1 cellular context compared by ENCODE assay signal in the genomic region with DNA sequence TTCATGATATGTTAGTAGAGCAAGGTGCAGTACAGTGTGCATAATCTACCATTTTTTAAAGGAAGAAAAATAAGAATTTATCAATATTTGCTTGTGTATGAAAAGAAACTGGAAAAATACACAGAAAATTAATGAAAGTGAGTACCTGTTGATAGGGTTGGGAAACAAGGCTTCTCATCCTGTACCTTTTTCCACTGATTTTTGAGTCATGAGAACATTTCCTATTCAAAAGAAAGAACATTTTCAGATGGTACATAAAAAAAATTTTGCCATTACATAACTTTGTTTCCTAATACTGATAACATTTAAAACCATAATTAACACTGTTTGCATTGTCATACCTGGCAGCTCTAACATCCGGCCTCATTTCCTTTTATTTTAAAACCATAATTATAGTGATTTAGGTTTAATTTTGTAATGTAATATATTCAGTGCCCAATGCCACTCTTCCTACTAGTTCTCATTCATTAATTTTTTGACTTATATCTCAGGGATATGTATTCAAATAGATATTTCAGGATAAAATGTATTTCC.
TF ChIP-seq lines count a peak whose summit lies in the region.

No MANE protein-coding gene starts in this region.

TF ChIP-seq in GM12878, 131 proteins besides CTCF, POLR2A, EP300 and RAD21:
- TF ChIP-seq, protein P1, sequence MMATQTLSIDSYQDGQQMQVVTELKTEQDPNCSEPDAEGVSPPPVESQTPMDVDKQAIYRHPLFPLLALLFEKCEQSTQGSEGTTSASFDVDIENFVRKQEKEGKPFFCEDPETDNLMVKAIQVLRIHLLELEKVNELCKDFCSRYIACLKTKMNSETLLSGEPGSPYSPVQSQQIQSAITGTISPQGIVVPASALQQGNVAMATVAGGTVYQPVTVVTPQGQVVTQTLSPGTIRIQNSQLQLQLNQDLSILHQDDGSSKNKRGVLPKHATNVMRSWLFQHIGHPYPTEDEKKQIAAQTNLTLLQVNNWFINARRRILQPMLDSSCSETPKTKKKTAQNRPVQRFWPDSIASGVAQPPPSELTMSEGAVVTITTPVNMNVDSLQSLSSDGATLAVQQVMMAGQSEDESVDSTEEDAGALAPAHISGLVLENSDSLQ (IDR thresholded peaks at IDR 0.05), result no peak
- TF ChIP-seq SREBF1 (IDR thresholded peaks at IDR 0.05; ENCODE audit: low read length) (no peak), ETV6 (conservative IDR thresholded peaks at IDR 0.05 in 1 of 2, IDR thresholded peaks at IDR 0.05 in 1 of 2; ENCODE audit: borderline replicate concordance in 1 of 2, low read depth in 1 of 2) (no peak), RB1 (IDR thresholded peaks at IDR 0.05; ENCODE audit: borderline replicate concordance) (no peak), IKZF2 (IDR thresholded peaks at IDR 0.05) (no peak), GABPA (IDR thresholded peaks at IDR 0.05; ENCODE audit: low read depth) (no peak), NR2C1 (IDR thresholded peaks at IDR 0.05) (no peak), RUNX3 (IDR thresholded peaks at IDR 0.05; ENCODE audit: low read length) (no peak), RFX5 (IDR thresholded peaks at IDR 0.05; ENCODE audit: low read depth, low read length) (no peak), ATF7 (IDR thresholded peaks at IDR 0.05; ENCODE audit: low read depth) (no peak), NR2C2 (IDR thresholded peaks at IDR 0.05; ENCODE audit: borderline replicate concordance, control insufficient read depth, insufficient read length, low read depth) (no peak), BCL11A (IDR thresholded peaks at IDR 0.05; ENCODE audit: low read depth, low read length) (no peak), SMARCA5 (IDR thresholded peaks at IDR 0.05) (no peak)
- TF ChIP-seq, protein P2, sequence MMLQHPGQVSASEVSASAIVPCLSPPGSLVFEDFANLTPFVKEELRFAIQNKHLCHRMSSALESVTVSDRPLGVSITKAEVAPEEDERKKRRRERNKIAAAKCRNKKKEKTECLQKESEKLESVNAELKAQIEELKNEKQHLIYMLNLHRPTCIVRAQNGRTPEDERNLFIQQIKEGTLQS (IDR thresholded peaks at IDR 0.05; ENCODE audit: borderline replicate concordance, extremely low read depth, low read depth, low read length), result no peak
- TF ChIP-seq, protein P3, sequence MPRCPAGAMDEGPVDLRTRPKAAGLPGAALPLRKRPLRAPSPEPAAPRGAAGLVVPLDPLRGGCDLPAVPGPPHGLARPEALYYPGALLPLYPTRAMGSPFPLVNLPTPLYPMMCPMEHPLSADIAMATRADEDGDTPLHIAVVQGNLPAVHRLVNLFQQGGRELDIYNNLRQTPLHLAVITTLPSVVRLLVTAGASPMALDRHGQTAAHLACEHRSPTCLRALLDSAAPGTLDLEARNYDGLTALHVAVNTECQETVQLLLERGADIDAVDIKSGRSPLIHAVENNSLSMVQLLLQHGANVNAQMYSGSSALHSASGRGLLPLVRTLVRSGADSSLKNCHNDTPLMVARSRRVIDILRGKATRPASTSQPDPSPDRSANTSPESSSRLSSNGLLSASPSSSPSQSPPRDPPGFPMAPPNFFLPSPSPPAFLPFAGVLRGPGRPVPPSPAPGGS (IDR thresholded peaks at IDR 0.05; ENCODE audit: borderline replicate concordance, insufficient read depth, low read depth, low read length, poor library complexity, severe bottlenecking), result no peak
- TF ChIP-seq, protein P4, sequence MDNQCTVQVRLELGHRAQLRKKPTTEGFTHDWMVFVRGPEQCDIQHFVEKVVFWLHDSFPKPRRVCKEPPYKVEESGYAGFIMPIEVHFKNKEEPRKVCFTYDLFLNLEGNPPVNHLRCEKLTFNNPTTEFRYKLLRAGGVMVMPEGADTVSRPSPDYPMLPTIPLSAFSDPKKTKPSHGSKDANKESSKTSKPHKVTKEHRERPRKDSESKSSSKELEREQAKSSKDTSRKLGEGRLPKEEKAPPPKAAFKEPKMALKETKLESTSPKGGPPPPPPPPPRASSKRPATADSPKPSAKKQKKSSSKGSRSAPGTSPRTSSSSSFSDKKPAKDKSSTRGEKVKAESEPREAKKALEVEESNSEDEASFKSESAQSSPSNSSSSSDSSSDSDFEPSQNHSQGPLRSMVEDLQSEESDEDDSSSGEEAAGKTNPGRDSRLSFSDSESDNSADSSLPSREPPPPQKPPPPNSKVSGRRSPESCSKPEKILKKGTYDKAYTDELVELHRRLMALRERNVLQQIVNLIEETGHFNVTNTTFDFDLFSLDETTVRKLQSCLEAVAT (IDR thresholded peaks at IDR 0.05), result no peak
- TF ChIP-seq, protein P5, sequence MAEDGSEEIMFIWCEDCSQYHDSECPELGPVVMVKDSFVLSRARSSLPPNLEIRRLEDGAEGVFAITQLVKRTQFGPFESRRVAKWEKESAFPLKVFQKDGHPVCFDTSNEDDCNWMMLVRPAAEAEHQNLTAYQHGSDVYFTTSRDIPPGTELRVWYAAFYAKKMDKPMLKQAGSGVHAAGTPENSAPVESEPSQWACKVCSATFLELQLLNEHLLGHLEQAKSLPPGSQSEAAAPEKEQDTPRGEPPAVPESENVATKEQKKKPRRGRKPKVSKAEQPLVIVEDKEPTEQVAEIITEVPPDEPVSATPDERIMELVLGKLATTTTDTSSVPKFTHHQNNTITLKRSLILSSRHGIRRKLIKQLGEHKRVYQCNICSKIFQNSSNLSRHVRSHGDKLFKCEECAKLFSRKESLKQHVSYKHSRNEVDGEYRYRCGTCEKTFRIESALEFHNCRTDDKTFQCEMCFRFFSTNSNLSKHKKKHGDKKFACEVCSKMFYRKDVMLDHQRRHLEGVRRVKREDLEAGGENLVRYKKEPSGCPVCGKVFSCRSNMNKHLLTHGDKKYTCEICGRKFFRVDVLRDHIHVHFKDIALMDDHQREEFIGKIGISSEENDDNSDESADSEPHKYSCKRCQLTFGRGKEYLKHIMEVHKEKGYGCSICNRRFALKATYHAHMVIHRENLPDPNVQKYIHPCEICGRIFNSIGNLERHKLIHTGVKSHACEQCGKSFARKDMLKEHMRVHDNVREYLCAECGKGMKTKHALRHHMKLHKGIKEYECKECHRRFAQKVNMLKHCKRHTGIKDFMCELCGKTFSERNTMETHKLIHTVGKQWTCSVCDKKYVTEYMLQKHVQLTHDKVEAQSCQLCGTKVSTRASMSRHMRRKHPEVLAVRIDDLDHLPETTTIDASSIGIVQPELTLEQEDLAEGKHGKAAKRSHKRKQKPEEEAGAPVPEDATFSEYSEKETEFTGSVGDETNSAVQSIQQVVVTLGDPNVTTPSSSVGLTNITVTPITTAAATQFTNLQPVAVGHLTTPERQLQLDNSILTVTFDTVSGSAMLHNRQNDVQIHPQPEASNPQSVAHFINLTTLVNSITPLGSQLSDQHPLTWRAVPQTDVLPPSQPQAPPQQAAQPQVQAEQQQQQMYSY (CRISPR knock-in tag; IDR thresholded peaks at IDR 0.05), result no peak
- TF ChIP-seq, protein P6, sequence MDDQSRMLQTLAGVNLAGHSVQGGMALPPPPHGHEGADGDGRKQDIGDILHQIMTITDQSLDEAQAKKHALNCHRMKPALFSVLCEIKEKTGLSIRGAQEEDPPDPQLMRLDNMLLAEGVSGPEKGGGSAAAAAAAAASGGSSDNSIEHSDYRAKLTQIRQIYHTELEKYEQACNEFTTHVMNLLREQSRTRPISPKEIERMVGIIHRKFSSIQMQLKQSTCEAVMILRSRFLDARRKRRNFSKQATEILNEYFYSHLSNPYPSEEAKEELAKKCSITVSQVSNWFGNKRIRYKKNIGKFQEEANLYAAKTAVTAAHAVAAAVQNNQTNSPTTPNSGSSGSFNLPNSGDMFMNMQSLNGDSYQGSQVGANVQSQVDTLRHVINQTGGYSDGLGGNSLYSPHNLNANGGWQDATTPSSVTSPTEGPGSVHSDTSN (IDR thresholded peaks at IDR 0.05; ENCODE audit: insufficient replicate concordance, low read depth, low read length), result no peak
- TF ChIP-seq, protein P7, sequence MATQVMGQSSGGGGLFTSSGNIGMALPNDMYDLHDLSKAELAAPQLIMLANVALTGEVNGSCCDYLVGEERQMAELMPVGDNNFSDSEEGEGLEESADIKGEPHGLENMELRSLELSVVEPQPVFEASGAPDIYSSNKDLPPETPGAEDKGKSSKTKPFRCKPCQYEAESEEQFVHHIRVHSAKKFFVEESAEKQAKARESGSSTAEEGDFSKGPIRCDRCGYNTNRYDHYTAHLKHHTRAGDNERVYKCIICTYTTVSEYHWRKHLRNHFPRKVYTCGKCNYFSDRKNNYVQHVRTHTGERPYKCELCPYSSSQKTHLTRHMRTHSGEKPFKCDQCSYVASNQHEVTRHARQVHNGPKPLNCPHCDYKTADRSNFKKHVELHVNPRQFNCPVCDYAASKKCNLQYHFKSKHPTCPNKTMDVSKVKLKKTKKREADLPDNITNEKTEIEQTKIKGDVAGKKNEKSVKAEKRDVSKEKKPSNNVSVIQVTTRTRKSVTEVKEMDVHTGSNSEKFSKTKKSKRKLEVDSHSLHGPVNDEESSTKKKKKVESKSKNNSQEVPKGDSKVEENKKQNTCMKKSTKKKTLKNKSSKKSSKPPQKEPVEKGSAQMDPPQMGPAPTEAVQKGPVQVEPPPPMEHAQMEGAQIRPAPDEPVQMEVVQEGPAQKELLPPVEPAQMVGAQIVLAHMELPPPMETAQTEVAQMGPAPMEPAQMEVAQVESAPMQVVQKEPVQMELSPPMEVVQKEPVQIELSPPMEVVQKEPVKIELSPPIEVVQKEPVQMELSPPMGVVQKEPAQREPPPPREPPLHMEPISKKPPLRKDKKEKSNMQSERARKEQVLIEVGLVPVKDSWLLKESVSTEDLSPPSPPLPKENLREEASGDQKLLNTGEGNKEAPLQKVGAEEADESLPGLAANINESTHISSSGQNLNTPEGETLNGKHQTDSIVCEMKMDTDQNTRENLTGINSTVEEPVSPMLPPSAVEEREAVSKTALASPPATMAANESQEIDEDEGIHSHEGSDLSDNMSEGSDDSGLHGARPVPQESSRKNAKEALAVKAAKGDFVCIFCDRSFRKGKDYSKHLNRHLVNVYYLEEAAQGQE (IDR thresholded peaks at IDR 0.05; ENCODE audit: low read depth, low read length), result no peak
- TF ChIP-seq, protein P8, sequence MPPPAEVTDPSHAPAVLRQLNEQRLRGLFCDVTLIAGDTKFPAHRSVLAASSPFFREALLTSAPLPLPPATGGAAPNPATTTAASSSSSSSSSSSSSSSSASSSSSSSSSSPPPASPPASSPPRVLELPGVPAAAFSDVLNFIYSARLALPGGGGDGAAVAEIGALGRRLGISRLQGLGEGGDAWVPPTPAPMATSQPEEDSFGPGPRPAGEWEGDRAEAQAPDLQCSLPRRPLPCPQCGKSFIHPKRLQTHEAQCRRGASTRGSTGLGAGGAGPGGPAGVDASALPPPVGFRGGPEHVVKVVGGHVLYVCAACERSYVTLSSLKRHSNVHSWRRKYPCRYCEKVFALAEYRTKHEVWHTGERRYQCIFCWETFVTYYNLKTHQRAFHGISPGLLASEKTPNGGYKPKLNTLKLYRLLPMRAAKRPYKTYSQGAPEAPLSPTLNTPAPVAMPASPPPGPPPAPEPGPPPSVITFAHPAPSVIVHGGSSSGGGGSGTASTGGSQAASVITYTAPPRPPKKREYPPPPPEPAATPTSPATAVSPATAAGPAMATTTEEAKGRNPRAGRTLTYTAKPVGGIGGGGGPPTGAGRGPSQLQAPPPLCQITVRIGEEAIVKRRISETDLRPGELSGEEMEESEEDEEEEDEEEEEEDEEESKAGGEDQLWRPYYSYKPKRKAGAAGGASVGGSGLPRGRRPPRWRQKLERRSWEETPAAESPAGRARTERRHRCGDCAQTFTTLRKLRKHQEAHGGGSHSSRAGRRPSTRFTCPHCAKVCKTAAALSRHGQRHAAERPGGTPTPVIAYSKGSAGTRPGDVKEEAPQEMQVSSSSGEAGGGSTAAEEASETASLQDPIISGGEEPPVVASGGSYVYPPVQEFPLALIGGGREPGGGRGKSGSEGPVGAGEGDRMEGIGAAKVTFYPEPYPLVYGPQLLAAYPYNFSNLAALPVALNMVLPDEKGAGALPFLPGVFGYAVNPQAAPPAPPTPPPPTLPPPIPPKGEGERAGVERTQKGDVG (CRISPR knock-in tag; IDR thresholded peaks at IDR 0.05), result no peak
